In genomic region chr2:136128905-136129304, GRCh38 we compare ENCODE assay signal across 17 cellular contexts. TPM values are rescaled to one million over a fixed set of nuclear protein-coding genes. Genes with fewer than 3 reads are reported as not detected.
DNase-seq lines count a peak whose midpoint lies in the region; ATAC-seq and TF ChIP-seq lines count a peak whose summit lies in the region.
"Had no signal": no experiment of that assay in that cellular context is flagged by ENCODE, and none has a peak within 500 bp of the region (broad histone marks: within the 10 kb centered on the region; RNA-seq: fewer than 3 reads in every experiment).

No MANE protein-coding gene starts in this region.

- peak overlapping the region; percentile 44 for H3K27ac Mint-ChIP-seq in activated CD4-positive, alpha-beta T cell treated with anti-CD3 and anti-CD28 coated beads for 36 hours
- H3K27ac Mint-ChIP-seq in IgD-negative memory B cell: peak overlapping the region; percentile 93 to 100 (median 100)
- H3K27ac Mint-ChIP-seq in progenitor cell of endocrine pancreas: peak overlapping the region; percentile 87

- H3K9me3 ChIP-seq in body of pancreas: no peaks in the 10 kb centered on the region
- no peaks in the 10 kb centered on the region for H3K9me3 ChIP-seq in gastroesophageal sphincter

- H3K27me3 ChIP-seq in body of pancreas (no peaks in the 10 kb centered on the region), gastroesophageal sphincter (no peaks in the 10 kb centered on the region)

- H3K4me1 ChIP-seq in body of pancreas: no peaks in the 10 kb centered on the region
- H3K4me1 ChIP-seq in gastroesophageal sphincter: peaks cover 0 to 10% (median 0%) of the 10 kb centered on the region in 3 donors

- H3K36me3 ChIP-seq in body of pancreas (replicated peaks in 1 of 2; ENCODE audit: insufficient read depth in 1 of 2, low read depth in 2 of 2) (no peaks in the 10 kb centered on the region), gastroesophageal sphincter (no peaks in the 10 kb centered on the region)

- POLR2A ChIA-PET in activated CD4-positive, alpha-beta T cell treated with anti-CD3 and anti-CD28 coated beads for 36 hours (lab: Charles Lee): no interaction called here

- no peak for DNase-seq in activated CD4-positive, alpha-beta T cell treated with anti-CD3 and anti-CD28 coated beads for 36 hours
- DNase-seq in activated CD4-positive, alpha-beta T cell treated with anti-CD3 and anti-CD28 coated beads for 48 hours: no peak
- no peak for DNase-seq in body of pancreas
- DNase-seq in progenitor cell of endocrine pancreas (ENCODE audit: low spot score, unreplicated experiment): no peak
- DNase-seq in DMS53 (lab: John Stamatoyannopoulos, UW): no peak
- DNase-seq in ureter (ENCODE audit: low spot score): no peak
- DNase-seq: hippocampal formation; NCI-H2029 treated with DMSO at 0.1 percent for 48 hours; NCI-H526 treated with DMSO at 0.1 percent for 48 hours; posterior cingulate gyrus; stimulated activated CD4-positive, alpha-beta T cell treated with anti-CD3 and anti-CD28 coated beads, Interleukin-12 subunit alpha, Interleukin-12 subunit beta, amount 100 ng/mL, for 4 hours; substantia nigra; SW 1271 had no signal

- TF ChIP-seq CTCF in body of pancreas (IDR thresholded peaks at IDR 0.05): no peak
- peak; percentile 6 for TF ChIP-seq CTCF in progenitor cell of endocrine pancreas (IDR thresholded peaks at IDR 0.05; ENCODE audit: unreplicated experiment)
- TF ChIP-seq CTCF in gastroesophageal sphincter (IDR thresholded peaks at IDR 0.05): no peak

- TF ChIP-seq POLR2A in body of pancreas (IDR thresholded peaks at IDR 0.05) (no peak), gastroesophageal sphincter (IDR thresholded peaks at IDR 0.05) (no peak)

- peaks cover 95% of the 10 kb centered on the region for H3K4me1 Mint-ChIP-seq in activated CD4-positive, alpha-beta T cell treated with anti-CD3 and anti-CD28 coated beads for 36 hours
- H3K4me1 Mint-ChIP-seq in IgD-negative memory B cell (peaks cover 48 to 84% (median 68%) of the 10 kb centered on the region in 3 donors), progenitor cell of endocrine pancreas (ENCODE audit: low read depth) (peaks cover 47% of the 10 kb centered on the region)

- ATAC-seq in activated CD4-positive, alpha-beta T cell treated with anti-CD3 and anti-CD28 coated beads for 36 hours: no peak
- ATAC-seq in body of pancreas (peak; percentile 24), gastroesophageal sphincter (no peak)
- ATAC-seq: left lobe of liver, Panc1 had no signal

- no peak overlapping the region for H3K4me3 Mint-ChIP-seq in activated CD4-positive, alpha-beta T cell treated with anti-CD3 and anti-CD28 coated beads for 36 hours
- H3K4me3 Mint-ChIP-seq in IgD-negative memory B cell: peak overlapping the region in 2 of 4 donors; percentile 7 to 61
- no peak overlapping the region for H3K4me3 Mint-ChIP-seq in progenitor cell of endocrine pancreas (ENCODE audit: low read depth)

- H3K9me3 Mint-ChIP-seq in activated CD4-positive, alpha-beta T cell treated with anti-CD3 and anti-CD28 coated beads for 36 hours (ENCODE audit: low read depth): no peaks in the 10 kb centered on the region
- no peaks in the 10 kb centered on the region for H3K9me3 Mint-ChIP-seq in IgD-negative memory B cell
- H3K9me3 Mint-ChIP-seq in progenitor cell of endocrine pancreas (ENCODE audit: low read depth): no peaks in the 10 kb centered on the region

- no peaks in the 10 kb centered on the region for H3K36me3 Mint-ChIP-seq in activated CD4-positive, alpha-beta T cell treated with anti-CD3 and anti-CD28 coated beads for 36 hours (ENCODE audit: low read depth)
- H3K36me3 Mint-ChIP-seq in IgD-negative memory B cell (peaks cover 2% of the 10 kb centered on the region), progenitor cell of endocrine pancreas (ENCODE audit: insufficient read depth) (no peaks in the 10 kb centered on the region)

- no peak for TF ChIP-seq EP300 in gastroesophageal sphincter (IDR thresholded peaks at IDR 0.05)

- H3K27me3 Mint-ChIP-seq in activated CD4-positive, alpha-beta T cell treated with anti-CD3 and anti-CD28 coated beads for 36 hours: peaks cover 7% of the 10 kb centered on the region
- H3K27me3 Mint-ChIP-seq in IgD-negative memory B cell: peaks cover 5% of the 10 kb centered on the region
- H3K27me3 Mint-ChIP-seq in progenitor cell of endocrine pancreas: no peaks in the 10 kb centered on the region

- intact Hi-C loops in activated CD4-positive, alpha-beta T cell treated with anti-CD3 and anti-CD28 coated beads for 36 hours (cut with DNase I, micrococcal nuclease): loop anchor here in 1 of 2 experiments (1.0 kb wide), 1 partner anchor 11 kb away; the partner anchor contains the start of gene CXCR4
- intact Hi-C loops in body of pancreas (cut with DNase I): no loop called here

- CTCF ChIA-PET in activated CD4-positive, alpha-beta T cell treated with anti-CD3 and anti-CD28 coated beads for 36 hours (lab: Charles Lee): interaction anchor here (1.0 to 1.2 kb wide), 3 partner anchors 15 to 251 kb away, joined by 3 read pairs; no protein-coding TSS in a partner anchor

- H3K27ac ChIP-seq in body of pancreas (no peak overlapping the region), gastroesophageal sphincter (no peak overlapping the region)

- H3K4me3 ChIP-seq in body of pancreas: no peak overlapping the region
- H3K4me3 ChIP-seq in gastroesophageal sphincter: no peak overlapping the region

- 14 to 21% methylated on average over 1 of the region's 1 CpG for WGBS in body of pancreas, 2 donors
- WGBS in gastroesophageal sphincter (ENCODE audit: low coverage in 1 of 2), 2 donors: 54 to 57% methylated on average over 1 of the region's 1 CpG

RNA-seq across cellular contexts. Expression of gene CXCR4, which starts 11.0 kb away (rescaled TPM):
- total RNA-seq in activated CD4-positive, alpha-beta T cell treated with anti-CD3 and anti-CD28 coated beads for 36 hours: 10 to 100 TPM; 75.4 to 89.3 TPM
- 862 TPM for polyA plus RNA-seq in IgD-negative memory B cell
- 10 to 100 TPM in 1 of 2 donors, under 1 TPM in 1; 0.33 to 10.6 TPM for total RNA-seq in body of pancreas
- 5.9 and 10.4 TPM in 2 replicates for total RNA-seq in progenitor cell of endocrine pancreas
- total RNA-seq in gastroesophageal sphincter: 1 to 10 TPM; 5.1 to 8.2 (median 7.7) TPM
- 23.2 TPM for total RNA-seq in ureter

Comparison
In these comparisons a context has a peak if more than half of its experiments do, and no peak if none do; other contexts are left out.
1. H3K27ac Mint-ChIP-seq: peak in every context shown above with its lines; median percentile 100 in IgD-negative memory B cell; 87 in progenitor cell of endocrine pancreas; 44 in activated CD4-positive, alpha-beta T cell treated with anti-CD3 and anti-CD28 coated beads for 36 hours.